ENCODE assay signal across 29 cellular contexts in genomic region chr16:52533296-52533695, GRCh38.
"Had no signal": no experiment of that assay in that cellular context is flagged by ENCODE, and none has a peak within 500 bp of the region (broad histone marks: within the 10 kb centered on the region; RNA-seq: fewer than 3 reads in every experiment).

No MANE protein-coding gene starts in this region.

- H3K27me3 ChIP-seq: ascending aorta, cardiac muscle cell had no signal

- H3K27ac ChIP-seq: ascending aorta, cardiac muscle cell, VCaP had no signal

- H3K4me3 ChIP-seq: ascending aorta, cardiac muscle cell had no signal

- DNase-seq: activated B cell treated with CpG ODN at 0.5 μM for 24 hours; activated CD4-positive, alpha-beta memory T cell treated with anti-CD3 and anti-CD28 coated beads for 36 hours; activated CD4-positive, alpha-beta T cell treated with anti-CD3 and anti-CD28 coated beads for 4 hours; activated CD4-positive, alpha-beta T cell treated with anti-CD3 and anti-CD28 coated beads, Interleukin-2, amount 10 ng/mL, durations not matched to agents 24 days and 14 days; activated CD4-positive, alpha-beta T cell treated with anti-CD3 and anti-CD28 coated beads, Interleukin-2, amount 50 U/mL, for 1 hour; activated CD4-positive, alpha-beta T cell treated with anti-CD3 and anti-CD28 coated beads, Interleukin-2, amount 50 U/mL, for 4 hours; activated CD4-positive, CD25-positive, alpha-beta regulatory T cell treated with anti-CD3 and anti-CD28 coated beads, Interleukin-2, amount 50 U/mL, for 72 hours; activated CD8-positive, alpha-beta memory T cell treated with anti-CD3 and anti-CD28 coated beads, Interleukin-2, amount 50 U/mL, for 4 hours; activated CD8-positive, alpha-beta T cell treated with anti-CD3 and anti-CD28 coated beads for 36 hours; activated effector memory CD4-positive, alpha-beta T cell treated with anti-CD3 and anti-CD28 coated beads, Interleukin-2, amount 50 U/mL, for 16 hours; activated gamma-delta T cell treated with Interleukin-2 at 50 U/mL for 16 hours; activated naive CD4-positive, alpha-beta T cell; activated naive CD4-positive, alpha-beta T cell treated with anti-CD3 and anti-CD28 coated beads for 36 hours; activated naive CD8-positive, alpha-beta T cell treated with anti-CD3 and anti-CD28 coated beads, Interleukin-2, amount 10 ng/mL, durations not matched to agents 7 days and 5 days; activated naive CD8-positive, alpha-beta T cell treated with anti-CD3 and anti-CD28 coated beads, Interleukin-2, amount 50 U/mL, for 24 hours; activated T-cell treated with anti-CD3 and anti-CD28 coated beads for 4 hours; activated T-cell treated with anti-CD3 and anti-CD28 coated beads, Interleukin-2, amount 50 U/mL, for 1 hour; activated T-cell treated with anti-CD3 and anti-CD28 coated beads, Interleukin-2, amount 50 U/mL, for 4 hours; activated T-cell treated with anti-CD3 and anti-CD28 coated beads, Interleukin-2, amount 50 U/mL, for 72 hours; amygdala; anterior cingulate cortex; caudate nucleus; cerebellar nuclear complex; T-helper 2 cell; T-helper 9 cell had no signal

- ATAC-seq: activated CD8-positive, alpha-beta T cell treated with anti-CD3 and anti-CD28 coated beads for 36 hours; activated naive CD8-positive, alpha-beta T cell treated with anti-CD3 and anti-CD28 coated beads, Interleukin-2, amount 50 U/mL, for 24 hours; activated T-cell treated with anti-CD3 and anti-CD28 coated beads, Interleukin-2, amount 50 U/mL, for 4 hours; activated T-cell treated with anti-CD3 and anti-CD28 coated beads, Interleukin-2, amount 50 U/mL, for 72 hours; activated T-helper 17 cell treated with anti-CD3 and anti-CD28 coated beads, Interleukin-2, amount 50 U/mL, for 72 hours had no signal

- H3K36me3 ChIP-seq: ascending aorta, cardiac muscle cell had no signal

- H3K4me1 ChIP-seq: ascending aorta had no signal

- H3K9me3 ChIP-seq: ascending aorta had no signal
